In genomic region chr12:9378430-9378835, GRCh38 we compare ENCODE assay signal across 11 cellular contexts.
DNase-seq lines count a peak whose midpoint lies in the region; ATAC-seq and TF ChIP-seq lines count a peak whose summit lies in the region.
"Had no signal": no experiment of that assay in that cellular context is flagged by ENCODE, and none has a peak within 500 bp of the region (broad histone marks: within the 10 kb centered on the region; RNA-seq: fewer than 3 reads in every experiment).

No MANE protein-coding gene starts in this region.

- no peaks in the 10 kb centered on the region for H3K9me3 ChIP-seq in hepatocyte (ENCODE audit: low read depth)

- H3K36me3 ChIP-seq in hepatocyte (replicated peaks; ENCODE audit: insufficient read depth, low read depth) = no peaks in the 10 kb centered on the region

- no peaks in the 10 kb centered on the region for H3K9me3 Mint-ChIP-seq in naive thymus-derived CD8-positive, alpha-beta T cell
- H3K9me3 Mint-ChIP-seq: activated T-helper 17 cell treated with anti-CD3 and anti-CD28 coated beads, Interleukin-2, amount 50 U/mL, for 72 hours had no signal

- TF ChIP-seq CTCF in AG09309 (IDR thresholded peaks at IDR 0.05; ENCODE audit: control insufficient read depth, insufficient read depth, low read depth, low read length, missing control alignments) (peak; percentile 46), GM13976 (IDR thresholded peaks at IDR 0.05; ENCODE audit: borderline replicate concordance, control extremely low read depth, extremely low read depth, insufficient read depth, missing control alignments) (peak; percentile 19), hepatocyte (IDR thresholded peaks at IDR 0.05; ENCODE audit: poor library complexity) (peak; percentile 38)

- no peak overlapping the region for H3K27ac ChIP-seq in hepatocyte
- H3K27ac ChIP-seq: SK-N-MC had no signal

- in situ Hi-C loops in GM13976 (cut with MboI; ENCODE audit: low sequenced_read_pairs, unreplicated experiment) (no loop called here), SK-MEL-5 (cut with HindIII; ENCODE audit: low pct_unique_long_range_greater_than_20kb, low sequenced_read_pairs) (no loop called here)

- ATAC-seq in HG03280 (IDR thresholded peaks at IDR 0.05; ENCODE audit: unreplicated experiment) = no peak
- ATAC-seq in naive thymus-derived CD8-positive, alpha-beta T cell = no peak
- ATAC-seq: activated T-helper 17 cell treated with anti-CD3 and anti-CD28 coated beads, Interleukin-2, amount 50 U/mL, for 72 hours had no signal

- POLR2A ChIA-PET in naive thymus-derived CD8-positive, alpha-beta T cell (lab: Charles Lee) = no interaction called here

- no peak overlapping the region for H3K27ac Mint-ChIP-seq in naive thymus-derived CD8-positive, alpha-beta T cell
- H3K27ac Mint-ChIP-seq: activated T-helper 17 cell treated with anti-CD3 and anti-CD28 coated beads, Interleukin-2, amount 50 U/mL, for 72 hours had no signal

- peaks cover 0 to 2% (median 1%) of the 10 kb centered on the region in 4 donors for H3K4me1 Mint-ChIP-seq in naive thymus-derived CD8-positive, alpha-beta T cell
- H3K4me1 Mint-ChIP-seq: activated T-helper 17 cell treated with anti-CD3 and anti-CD28 coated beads, Interleukin-2, amount 50 U/mL, for 72 hours had no signal

- no peaks in the 10 kb centered on the region for H3K9me2 ChIP-seq in hepatocyte (replicated peaks; ENCODE audit: insufficient read depth)

- no peaks in the 10 kb centered on the region for H3K4me1 ChIP-seq in hepatocyte (ENCODE audit: insufficient read depth)

- H3K27me3 ChIP-seq in hepatocyte = no peaks in the 10 kb centered on the region

- no peaks in the 10 kb centered on the region for H3K36me3 Mint-ChIP-seq in naive thymus-derived CD8-positive, alpha-beta T cell

- no peaks in the 10 kb centered on the region for H4K20me1 ChIP-seq in hepatocyte (ENCODE audit: insufficient read depth, poor library complexity, severe bottlenecking)

- no peaks in the 10 kb centered on the region for H3K79me2 ChIP-seq in hepatocyte

- peaks cover 0 to 1% (median 0%) of the 10 kb centered on the region in 5 donors for H3K27me3 Mint-ChIP-seq in naive thymus-derived CD8-positive, alpha-beta T cell

- no peak overlapping the region for H3K4me2 ChIP-seq in hepatocyte

- WGBS in hepatocyte (ENCODE audit: low lambda C conversion rate, missing lambda C conversion rate) = 63% methylated on average over 6 of the region's 6 CpGs

- H2AFZ ChIP-seq in hepatocyte = no peak overlapping the region

- DNase-seq in AG09309 (ENCODE audit: low read depth) (no peak), GM13976 (ENCODE audit: low spot score) (peak; percentile 42), SK-MEL-5 (ENCODE audit: low read depth, low spot score) (peak; percentile 69), hepatocyte (ENCODE audit: low spot score) (no peak), NCI-H446 treated with DMSO at 0.1 percent for 48 hours (lab: John Stamatoyannopoulos, UW) (no peak), HK-2 (ENCODE audit: unreplicated experiment) (no peak)
- no peak for DNase-seq in naive thymus-derived CD8-positive, alpha-beta T cell
- DNase-seq: GF-D8 had no signal

- H3K4me3 Mint-ChIP-seq in naive thymus-derived CD8-positive, alpha-beta T cell = no peak overlapping the region
- H3K4me3 Mint-ChIP-seq: activated T-helper 17 cell treated with anti-CD3 and anti-CD28 coated beads, Interleukin-2, amount 50 U/mL, for 72 hours had no signal

- H3K4me3 ChIP-seq in AG09309 (ENCODE audit: control insufficient read depth, low read depth, low read length) (no peak overlapping the region), hepatocyte (no peak overlapping the region)
- H3K4me3 ChIP-seq: SK-N-MC had no signal

Comparison
In these comparisons a context has a peak if more than half of its experiments do, and no peak if none do; other contexts are left out.
1. DNase-seq: peak in GM13976 (single experiment) and SK-MEL-5 (single experiment); none in AG09309 (single experiment), hepatocyte (single experiment), NCI-H446 treated with DMSO at 0.1 percent for 48 hours (single experiment), HK-2 (single experiment) and naive thymus-derived CD8-positive, alpha-beta T cell (0 of 10).
2. Peak in every context shown above with its lines, with median percentiles within 50 percentile points of each other: CTCF ChIP-seq.